9 cellular contexts compared by ENCODE assay signal in the genomic region with DNA sequence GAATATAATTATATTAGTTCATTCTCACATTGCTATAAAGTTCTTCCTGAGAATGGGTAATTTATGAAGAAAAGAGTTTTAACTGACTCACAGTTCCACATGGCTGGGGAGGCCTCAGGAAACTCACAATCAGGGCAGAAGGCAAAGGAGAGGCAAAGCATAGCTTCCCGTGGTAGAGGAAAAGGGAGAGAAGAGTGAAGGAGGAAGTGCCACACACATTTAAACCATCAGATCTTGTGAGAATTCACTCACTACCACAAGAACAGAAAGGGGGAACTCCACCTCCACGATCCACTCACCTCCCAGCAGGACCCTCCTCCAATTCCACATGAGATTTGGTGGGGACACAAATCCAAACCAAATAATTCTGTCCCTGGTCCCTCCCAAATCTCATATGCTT.
"Had no signal": no experiment of that assay in that cellular context is flagged by ENCODE, and none has a peak within 500 bp of the region (broad histone marks: within the 10 kb centered on the region; RNA-seq: fewer than 3 reads in every experiment).

No MANE protein-coding gene starts in this region.

- H3K9me3 ChIP-seq: HAP-1 had no signal

- H3K36me3 ChIP-seq: HAP-1 had no signal

- H3K4me3 ChIP-seq: GM23248, HAP-1 had no signal

- H3K9ac ChIP-seq: GM23248 had no signal

- DNase-seq: GM23248, GOT3, H7, HFFc6, IMR-90, KBM-7 had no signal

- ATAC-seq: HCT116 had no signal

- H3K4me3 Mint-ChIP-seq: HFFc6 had no signal

- H2AFZ ChIP-seq: GM23248 had no signal

- FAIRE-seq: HTR-8/SVneo had no signal

- H3K27ac ChIP-seq: GM23248 had no signal

- H3K4me1 ChIP-seq: HAP-1 had no signal

- H3K27ac Mint-ChIP-seq: HFFc6 had no signal
